Comparison of ENCODE assay signal across 19 cellular contexts in the genomic region with DNA sequence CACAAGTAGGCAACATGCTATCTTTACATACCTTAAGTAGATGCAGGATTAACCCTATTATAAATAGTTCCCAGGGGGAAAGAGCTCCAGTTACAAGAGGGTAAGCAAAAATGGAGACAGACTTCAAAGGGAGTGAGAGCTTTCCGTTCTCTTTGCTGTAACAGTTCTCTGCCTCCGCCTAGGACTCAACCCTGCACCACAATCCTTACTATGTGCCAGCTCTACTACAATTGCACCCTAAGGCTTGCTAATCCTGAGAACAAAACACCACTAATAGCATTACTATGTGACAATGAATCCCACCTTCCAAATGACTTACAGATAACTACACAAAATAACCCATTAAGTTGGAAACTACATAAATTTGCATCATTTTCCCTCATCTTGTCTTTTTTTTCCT. TPM values are rescaled to one million over a fixed set of nuclear protein-coding genes. Genes with fewer than 3 reads are reported as not detected.
DNase-seq lines count a peak whose midpoint lies in the region; ATAC-seq and TF ChIP-seq lines count a peak whose summit lies in the region.
"Had no signal": no experiment of that assay in that cellular context is flagged by ENCODE, and none has a peak within 500 bp of the region (broad histone marks: within the 10 kb centered on the region; RNA-seq: fewer than 3 reads in every experiment).

No MANE protein-coding gene starts in this region.

- H3K4me1 ChIP-seq in DOHH2 (ENCODE audit: control insufficient read depth, low read length) (peaks cover 73% of the 10 kb centered on the region), endodermal cell (ENCODE audit: control insufficient read depth, insufficient read depth, low read length) (peaks cover 11% of the 10 kb centered on the region), upper lobe of right lung (no peaks in the 10 kb centered on the region), colonic mucosa (no peaks in the 10 kb centered on the region)

- H3K36me3 Mint-ChIP-seq in CD4-positive, alpha-beta T cell (ENCODE audit: low read depth) = peaks cover 42% of the 10 kb centered on the region
- H3K36me3 Mint-ChIP-seq in endodermal cell (ENCODE audit: low read depth) = peaks cover 20% of the 10 kb centered on the region

- no peaks in the 10 kb centered on the region for H3K9me2 ChIP-seq in DOHH2 (replicated peaks; ENCODE audit: control insufficient read depth, low read length)

- H3K36me3 ChIP-seq in DOHH2 (ENCODE audit: control insufficient read depth, low read length) (peaks cover 53% of the 10 kb centered on the region), endodermal cell (ENCODE audit: control insufficient read depth, insufficient read depth, low read length) (peaks cover 30% of the 10 kb centered on the region), upper lobe of right lung (peaks cover 23% of the 10 kb centered on the region), colonic mucosa (no peaks in the 10 kb centered on the region)

- H3K27ac Mint-ChIP-seq in CD4-positive, alpha-beta T cell = peak overlapping the region; percentile 61
- H3K27ac Mint-ChIP-seq in endodermal cell = no peak overlapping the region

- H3K4me1 Mint-ChIP-seq in CD4-positive, alpha-beta T cell (ENCODE audit: low read depth) = peaks cover 55% of the 10 kb centered on the region
- H3K4me1 Mint-ChIP-seq in endodermal cell = peaks cover 22% of the 10 kb centered on the region

- H3K4me2 ChIP-seq in DOHH2 (ENCODE audit: low read length) = peak overlapping the region; percentile 41
- H3K4me2 ChIP-seq: BLaER1 had no signal

- intact Hi-C loops in CD4-positive, alpha-beta T cell (cut with DNase I, micrococcal nuclease) = no loop called here
- intact Hi-C loops in upper lobe of right lung (cut with DNase I) (no loop called here), colonic mucosa (cut with DNase I) (no loop called here)

- no peaks in the 10 kb centered on the region for H4K20me1 ChIP-seq in DOHH2 (ENCODE audit: control insufficient read depth, insufficient read depth, low read depth, low read length)
- H4K20me1 ChIP-seq: BLaER1 had no signal

- POLR2A ChIA-PET in CD4-positive, alpha-beta T cell (lab: Charles Lee) = interaction anchor here (1.1 kb wide), 1 partner anchor 9 kb away, joined by 3 read pairs; no protein-coding TSS in a partner anchor

- no peak for TF ChIP-seq CTCF in CD4-positive, alpha-beta T cell (IDR thresholded peaks at IDR 0.05)
- no peak for TF ChIP-seq CTCF in DOHH2 (IDR thresholded peaks at IDR 0.05; ENCODE audit: low read depth, low read length, poor library complexity, severe bottlenecking)
- TF ChIP-seq CTCF in endodermal cell (conservative IDR thresholded peaks at IDR 0.05) = no peak
- TF ChIP-seq CTCF in upper lobe of right lung (IDR thresholded peaks at IDR 0.05) = no peak
- no peak for TF ChIP-seq CTCF in colonic mucosa (IDR thresholded peaks at IDR 0.05)

- no peaks in the 10 kb centered on the region for H3K27me3 ChIP-seq in CD4-positive, alpha-beta T cell (ENCODE audit: control insufficient read depth, insufficient read depth, low read length)
- no peaks in the 10 kb centered on the region for H3K27me3 ChIP-seq in DOHH2 (ENCODE audit: control insufficient read depth, low read length)
- no peaks in the 10 kb centered on the region for H3K27me3 ChIP-seq in endodermal cell (ENCODE audit: control insufficient read depth, insufficient read depth, low read length, poor library complexity, severe bottlenecking)
- H3K27me3 ChIP-seq in upper lobe of right lung = no peaks in the 10 kb centered on the region
- H3K27me3 ChIP-seq in colonic mucosa = no peaks in the 10 kb centered on the region
- H3K27me3 ChIP-seq: BLaER1 had no signal

- WGBS in endodermal cell (ENCODE audit: insufficient coverage in 1 of 2, insufficient read length in 1 of 2), 2 experiments = 29 to 38% methylated on average over 1 to 2 of the region's 2 CpGs

- no peaks in the 10 kb centered on the region for H3K9me3 ChIP-seq in CD4-positive, alpha-beta T cell (ENCODE audit: control insufficient read depth, low read length)
- H3K9me3 ChIP-seq in DOHH2 (ENCODE audit: control insufficient read depth, insufficient read depth, low read length) (no peaks in the 10 kb centered on the region), endodermal cell (ENCODE audit: control insufficient read depth, low read length) (no peaks in the 10 kb centered on the region), upper lobe of right lung (no peaks in the 10 kb centered on the region), colonic mucosa (no peaks in the 10 kb centered on the region)
- H3K9me3 ChIP-seq: BLaER1 had no signal

- H3K9me3 Mint-ChIP-seq in CD4-positive, alpha-beta T cell = no peaks in the 10 kb centered on the region
- H3K9me3 Mint-ChIP-seq in endodermal cell = no peaks in the 10 kb centered on the region
- H3K9me3 Mint-ChIP-seq: CD8-positive, alpha-beta T cell; IgD-negative memory B cell had no signal

- H3K27me3 Mint-ChIP-seq in CD4-positive, alpha-beta T cell = no peaks in the 10 kb centered on the region
- H3K27me3 Mint-ChIP-seq in endodermal cell (ENCODE audit: insufficient read depth) = no peaks in the 10 kb centered on the region
- H3K27me3 Mint-ChIP-seq: IgD-negative memory B cell had no signal

- no peak overlapping the region for H3K9ac ChIP-seq in endodermal cell (ENCODE audit: extremely low read depth, low read length, poor library complexity, severe bottlenecking)
- no peak overlapping the region for H3K9ac ChIP-seq in colonic mucosa (ENCODE audit: low read depth in 2 of 2, low read length in 2 of 2)
- H3K9ac ChIP-seq: BLaER1, GM23248 had no signal

- no peak for DNase-seq in CD4-positive, alpha-beta T cell
- peak; percentile 71 for DNase-seq in NCI-H524 treated with DMSO at 0.1 percent for 48 hours (lab: John Stamatoyannopoulos, UW)
- no peak for DNase-seq in endodermal cell
- no peak for DNase-seq in upper lobe of right lung
- no peak for DNase-seq in NCI-H69 (lab: John Stamatoyannopoulos, UW)
- DNase-seq in colonic mucosa = no peak
- DNase-seq: CD8-positive, alpha-beta T cell; DMS53; GM23248; HCEC 1CT; NCI-H1694 treated with DMSO at 0.1 percent for 48 hours; NCI-H510A; PC-3; Right ventricle myocardium superior; T-helper 2 cell had no signal

- H3K79me2 ChIP-seq in DOHH2 (ENCODE audit: control insufficient read depth, low read length) = peaks cover 46% of the 10 kb centered on the region

- no peak for ATAC-seq in CD4-positive, alpha-beta T cell (ENCODE audit: poor library complexity)
- no peak for ATAC-seq in HG03159 (IDR thresholded peaks at IDR 0.05; ENCODE audit: unreplicated experiment)
- ATAC-seq in upper lobe of right lung = no peak
- ATAC-seq: CD8-positive, alpha-beta T cell; PC-3 had no signal

- no peak overlapping the region for H3K4me3 Mint-ChIP-seq in CD4-positive, alpha-beta T cell
- H3K4me3 Mint-ChIP-seq in endodermal cell = no peak overlapping the region
- H3K4me3 Mint-ChIP-seq: CD8-positive, alpha-beta T cell had no signal

- peaks cover 7% of the 10 kb centered on the region; the same call in 1 of the 2 replicates for H3F3A ChIP-seq in DOHH2 (ENCODE audit: control insufficient read depth, insufficient read depth)

- H3K27ac ChIP-seq in CD4-positive, alpha-beta T cell (ENCODE audit: low read depth, low read length) = no peak overlapping the region
- H3K27ac ChIP-seq in DOHH2 (ENCODE audit: low read depth, low read length) (peak overlapping the region; percentile 75), endodermal cell (ENCODE audit: low read depth, low read length) (no peak overlapping the region), upper lobe of right lung (no peak overlapping the region), colonic mucosa (no peak overlapping the region)
- H3K27ac ChIP-seq: BLaER1, GM23248 had no signal

- H3K4me3 ChIP-seq in DOHH2 (ENCODE audit: low read length) = peak overlapping the region; percentile 32
- H3K4me3 ChIP-seq in endodermal cell (ENCODE audit: low read length) = peak overlapping the region; percentile 48
- H3K4me3 ChIP-seq in upper lobe of right lung = no peak overlapping the region
- no peak overlapping the region for H3K4me3 ChIP-seq in colonic mucosa
- H3K4me3 ChIP-seq: BLaER1, GM23248 had no signal

- CTCF ChIA-PET in CD4-positive, alpha-beta T cell (lab: Charles Lee) = no interaction called here

RNA-seq across cellular contexts. Expression of a gene that starts 7.7 kb away (rescaled TPM):
- 10 to 100 TPM; 26.6 to 27.4 TPM for total RNA-seq in CD4-positive, alpha-beta T cell
- total RNA-seq in endodermal cell = 10 to 100 TPM; 14.7 to 15.9 TPM
- 17.6 TPM for polyA plus RNA-seq in endodermal cell (2013, experiment 1 of 2)
- 16.4 TPM for polyA plus RNA-seq in endodermal cell (2013, experiment 2 of 2)
- 13.4 TPM for total RNA-seq in upper lobe of right lung
- 10 to 100 TPM; 10.7 to 11.8 TPM for total RNA-seq in colonic mucosa

Comparison
In these comparisons a context has a peak if more than half of its experiments do, and no peak if none do; other contexts are left out.
1. H3K4me3 ChIP-seq: peak in DOHH2 (single experiment) and endodermal cell (single experiment); none in upper lobe of right lung (single experiment) and colonic mucosa (single experiment).